In the genomic region with DNA sequence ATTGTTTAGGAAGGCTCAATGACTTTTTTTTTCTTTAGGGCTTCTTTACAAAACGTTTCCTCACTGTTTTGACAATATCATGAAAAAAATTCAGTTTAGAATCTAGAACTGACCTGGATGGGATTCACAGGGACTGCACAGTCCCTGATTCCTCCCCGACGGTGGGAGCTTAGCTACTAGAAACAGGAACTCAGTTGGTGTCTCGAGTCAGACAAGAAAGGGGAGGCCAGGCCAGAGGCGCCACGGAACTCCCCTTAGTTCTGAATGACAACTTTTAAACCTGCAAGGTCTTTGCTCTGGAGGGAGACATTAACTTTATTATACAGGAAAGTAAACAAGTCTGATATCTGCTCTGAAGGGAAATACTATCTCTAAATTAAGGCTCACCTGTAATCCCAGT, we compare ENCODE assay signal across 9 cellular contexts.
"Had no signal": no experiment of that assay in that cellular context is flagged by ENCODE, and none has a peak within 500 bp of the region (broad histone marks: within the 10 kb centered on the region; RNA-seq: fewer than 3 reads in every experiment).

No MANE protein-coding gene starts in this region.

- DNase-seq: activated CD4-positive, alpha-beta T cell treated with anti-CD3 and anti-CD28 coated beads for 36 hours; activated gamma-delta T cell; activated T-cell treated with anti-CD3 and anti-CD28 coated beads, Interleukin-2, amount 50 U/mL, for 4 hours; foreskin keratinocyte; head of caudate nucleus; left ventricle myocardium inferior; mesendoderm; posterior cingulate gyrus; SW 1271 had no signal

- H3K4me3 Mint-ChIP-seq: activated CD4-positive, alpha-beta T cell treated with anti-CD3 and anti-CD28 coated beads for 36 hours; activated T-cell treated with anti-CD3 and anti-CD28 coated beads, Interleukin-2, amount 50 U/mL, for 4 hours had no signal

- ATAC-seq: activated CD4-positive, alpha-beta T cell treated with anti-CD3 and anti-CD28 coated beads for 36 hours; activated T-cell treated with anti-CD3 and anti-CD28 coated beads, Interleukin-2, amount 50 U/mL, for 4 hours; foreskin keratinocyte had no signal

- H3K27me3 Mint-ChIP-seq: activated CD4-positive, alpha-beta T cell treated with anti-CD3 and anti-CD28 coated beads for 36 hours had no signal
